In genomic region chr10:12617205-12618175, GRCh38 we compare ENCODE assay signal across 18 cellular contexts.
DNase-seq lines count a peak whose midpoint lies in the region; ATAC-seq, FAIRE-seq and TF ChIP-seq lines count a peak whose summit lies in the region.
"Had no signal": no experiment of that assay in that cellular context is flagged by ENCODE, and none has a peak within 500 bp of the region (broad histone marks: within the 10 kb centered on the region; RNA-seq: fewer than 3 reads in every experiment).

No MANE protein-coding gene starts in this region.

- ATAC-seq in HG03469 (IDR thresholded peaks at IDR 0.05; ENCODE audit: unreplicated experiment), result no peak
- ATAC-seq: activated CD4-positive, CD25-positive, alpha-beta regulatory T cell treated with anti-CD3 and anti-CD28 coated beads, Interleukin-2, amount 50 U/mL, for 24 hours; T-cell had no signal

- DNase-seq in COLO668 (lab: John Stamatoyannopoulos, UW; ENCODE audit: unreplicated experiment) (peak; percentile 20), GM06990 (ENCODE audit: extremely low read depth, insufficient read length) (peak; percentile 20), NCI-H748 (lab: John Stamatoyannopoulos, UW; ENCODE audit: unreplicated experiment) (peak; percentile 83), epidermal melanocyte (ENCODE audit: insufficient read length, low spot score) (no peak), SKM-1 treated with dmso at 0.1 percent for 144 hours (lab: John Stamatoyannopoulos, UW; ENCODE audit: unreplicated experiment) (no peak), NCI-H226 (no peak)
- DNase-seq: activated naive CD4-positive, alpha-beta T cell; brain microvascular endothelial cell; dorsolateral prefrontal cortex; hippocampal formation; RPMI8226; T-cell; tibial artery had no signal

- H3K27me3 ChIP-seq in GM06990 (replicated peaks; ENCODE audit: control insufficient read depth, insufficient read depth, low read length), result no peaks in the 10 kb centered on the region
- H3K27me3 ChIP-seq: BLaER1 treated with 17β-estradiol and CSF1 and Interleukin-3, amounts not matched to agents 10 nM and 100 nM; brain microvascular endothelial cell; dorsolateral prefrontal cortex; tibial artery had no signal

- H3K36me3 ChIP-seq in GM06990 (ENCODE audit: control insufficient read depth, insufficient read depth, low read length), result no peaks in the 10 kb centered on the region
- H3K36me3 ChIP-seq: BLaER1 treated with 17β-estradiol and CSF1 and Interleukin-3, amounts not matched to agents 10 nM and 100 nM; brain microvascular endothelial cell; tibial artery had no signal

- TF ChIP-seq CTCF in GM06990 (IDR thresholded peaks at IDR 0.05; ENCODE audit: insufficient read depth, low read length, poor library complexity, severe bottlenecking), result no peak

- FAIRE-seq in islet of Langerhans (lab: Jason Lieb, UNC), result peak; percentile 38

- no peak overlapping the region; the same call in 1 of the 2 replicates for H3K4me3 ChIP-seq in GM06990 (replicated peaks; ENCODE audit: low read depth, low read length)
- H3K4me3 ChIP-seq: BLaER1 treated with 17β-estradiol and CSF1 and Interleukin-3, amounts not matched to agents 10 nM and 100 nM; skin epidermis; tibial artery had no signal

Comparison
In these comparisons a context has a peak if more than half of its experiments do, and no peak if none do; other contexts are left out.
1. DNase-seq: peak in COLO668 (single experiment), GM06990 (single experiment) and NCI-H748 (single experiment); none in epidermal melanocyte (single experiment), SKM-1 treated with dmso at 0.1 percent for 144 hours (single experiment) and NCI-H226 (single experiment).